In genomic region chr10:26843736-26844135, GRCh38 we compare ENCODE assay signal across 1 cellular context.
TF ChIP-seq lines count a peak whose summit lies in the region.

No MANE protein-coding gene starts in this region.

TF ChIP-seq in GM12878, 131 proteins besides CTCF, POLR2A, EP300 and RAD21 (continued from another document):
- TF ChIP-seq BCL3 (IDR thresholded peaks at IDR 0.05; ENCODE audit: borderline replicate concordance, insufficient read depth, low read depth, low read length, poor library complexity, severe bottlenecking), result no peak
- no peak for TF ChIP-seq NR2C1 (IDR thresholded peaks at IDR 0.05)
